Comparison of ENCODE assay signal across 32 cellular contexts in genomic region chr11:64900774-64901173, GRCh38. TPM values are rescaled to one million over a fixed set of nuclear protein-coding genes. Genes with fewer than 3 reads are reported as not detected.
"Had no signal": no experiment of that assay in that cellular context is flagged by ENCODE, and none has a peak within 500 bp of the region (broad histone marks: within the 10 kb centered on the region; RNA-seq: fewer than 3 reads in every experiment).

No MANE protein-coding gene starts in this region.

- H3K4me1 ChIP-seq: ascending aorta, foreskin keratinocyte, heart right ventricle, left ventricle myocardium inferior, pancreas, prostate gland, testis had no signal

- H3K27ac ChIP-seq: ascending aorta, cardiac muscle cell, foreskin keratinocyte, heart right ventricle, left ventricle myocardium inferior, neutrophil, pancreas, prostate gland, testis had no signal

- ATAC-seq: heart right ventricle, sciatic nerve had no signal

- H3K4me1 Mint-ChIP-seq: brain, endodermal cell, nephron had no signal

- H3K4me3 ChIP-seq: ascending aorta, cardiac muscle cell, heart right ventricle, left ventricle myocardium inferior, lung, mucosa of descending colon, pancreas, prostate gland, skin epidermis, testis had no signal

- H3K27me3 ChIP-seq: ascending aorta, cardiac muscle cell, foreskin keratinocyte, heart right ventricle, neutrophil, pancreas, testis had no signal

- H3K9me3 ChIP-seq: ascending aorta, heart right ventricle, left ventricle myocardium inferior, mucosa of descending colon, neutrophil, pancreas, prostate gland, testis had no signal

- H3K27me3 Mint-ChIP-seq: activated B cell treated with CpG ODN at 0.5 μM for 24 hours; activated CD8-positive, alpha-beta memory T cell treated with anti-CD3 and anti-CD28 coated beads, Interleukin-2, amount 10 ng/mL, durations not matched to agents 7 days and 5 days; activated naive CD8-positive, alpha-beta T cell treated with anti-CD3 and anti-CD28 coated beads for 36 hours; brain; T-cell had no signal

- DNase-seq: activated B cell treated with CpG ODN at 0.5 μM for 24 hours, cortex of kidney, endodermal cell, heart right ventricle, left ventricle myocardium inferior, retina, testis, trophoblast cell had no signal

- FAIRE-seq: islet of Langerhans, pancreas had no signal

- H3K27ac Mint-ChIP-seq: endodermal cell had no signal

- H3K9me3 Mint-ChIP-seq: activated B cell treated with CpG ODN at 0.5 μM for 24 hours; activated naive CD4-positive, alpha-beta T cell treated with anti-CD3 and anti-CD28 coated beads for 36 hours; activated naive CD8-positive, alpha-beta T cell treated with anti-CD3 and anti-CD28 coated beads for 36 hours; brain; endodermal cell; nephron; T-cell; T-helper 2 cell treated with Interferon-gamma antibody and Interleukin-4, amounts not matched to agents 5 μg/mL and 100 μg/mL, for 36 hours had no signal

- H3K4me3 Mint-ChIP-seq: activated B cell treated with CpG ODN at 0.5 μM for 24 hours; activated CD8-positive, alpha-beta memory T cell treated with anti-CD3 and anti-CD28 coated beads, Interleukin-2, amount 10 ng/mL, durations not matched to agents 7 days and 5 days; activated CD8-positive, alpha-beta T cell treated with anti-CD3 and anti-CD28 coated beads, Interleukin-2, amount 10 ng/mL, durations not matched to agents 7 days and 5 days; activated naive CD4-positive, alpha-beta T cell treated with anti-CD3 and anti-CD28 coated beads for 36 hours; activated naive CD8-positive, alpha-beta T cell treated with anti-CD3 and anti-CD28 coated beads for 36 hours; brain; endodermal cell; nephron had no signal

RNA-seq across cellular contexts. Expression of gene GPHA2, which starts 34.9 kb away (rescaled TPM):
- total RNA-seq: activated CD8-positive, alpha-beta memory T cell treated with anti-CD3 and anti-CD28 coated beads, Interleukin-2, amount 10 ng/mL, durations not matched to agents 7 days and 5 days; activated CD8-positive, alpha-beta T cell treated with anti-CD3 and anti-CD28 coated beads, Interleukin-2, amount 10 ng/mL, durations not matched to agents 7 days and 5 days; activated naive CD4-positive, alpha-beta T cell treated with anti-CD3 and anti-CD28 coated beads for 36 hours; activated naive CD8-positive, alpha-beta T cell treated with anti-CD3 and anti-CD28 coated beads for 36 hours; ascending aorta; cardiac muscle cell; chondrocyte; esophagus mucosa; foreskin keratinocyte; glomerular endothelial cell; heart right ventricle; left ventricle myocardium inferior; lung; mesenteric fat pad; mucosa of descending colon; myocyte; prostate gland; sciatic nerve had no signal
- polyA plus RNA-seq: heart right ventricle had no signal

RNA-seq across cellular contexts. Expression of gene CDC42BPG, which starts 56.3 kb away (rescaled TPM):
- total RNA-seq: ascending aorta had no signal
